Comparison of ENCODE assay signal across 28 cellular contexts in the genomic region with DNA sequence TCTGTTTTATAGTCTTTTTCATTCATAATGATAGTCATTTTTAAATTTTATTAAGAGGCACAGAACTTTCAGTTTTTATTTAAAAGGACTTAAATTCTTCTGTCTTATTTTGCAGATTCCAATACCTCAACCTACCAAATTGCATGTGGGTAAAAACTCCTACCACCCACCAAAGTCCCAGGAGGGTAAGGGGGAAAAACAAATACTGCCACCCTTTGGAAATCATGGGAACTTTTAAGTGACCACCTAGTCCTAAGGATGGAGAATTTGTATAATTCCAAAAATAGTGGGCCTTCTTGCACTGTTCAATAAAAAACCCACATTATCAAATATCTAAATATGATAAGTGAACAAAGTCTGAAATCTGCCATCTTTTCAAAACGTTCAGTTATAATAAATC. TPM values are rescaled to one million over a fixed set of nuclear protein-coding genes. Genes with fewer than 3 reads are reported as not detected.
A peak's percentile ranks its signal among the peaks of the same experiment; 100 is the strongest.
DNase-seq lines count a peak whose midpoint lies in the region; ATAC-seq and TF ChIP-seq lines count a peak whose summit lies in the region.
"Had no signal": no experiment of that assay in that cellular context is flagged by ENCODE, and none has a peak within 500 bp of the region (broad histone marks: within the 10 kb centered on the region; RNA-seq: fewer than 3 reads in every experiment).

No MANE protein-coding gene starts in this region.

- H4K20me1 ChIP-seq in DND-41 (ENCODE audit: insufficient read depth, low read length), result peaks cover 12% of the 10 kb centered on the region; the same call in 1 of the 2 replicates
- peaks cover 14% of the 10 kb centered on the region; the same call in 1 of the 2 replicates for H4K20me1 ChIP-seq in OCI-LY3 (ENCODE audit: insufficient read depth, low read length)
- H4K20me1 ChIP-seq in osteoblast (ENCODE audit: insufficient read depth, low read length), result peaks cover 5% of the 10 kb centered on the region

- peaks cover 36% of the 10 kb centered on the region for H3K36me3 ChIP-seq in DND-41 (ENCODE audit: insufficient read depth, low read length)
- H3K36me3 ChIP-seq in OCI-LY3 (replicated peaks; ENCODE audit: low read depth, low read length), result peaks cover 27% of the 10 kb centered on the region
- peaks cover 25% of the 10 kb centered on the region for H3K36me3 ChIP-seq in osteoblast (ENCODE audit: insufficient read depth, low read length)
- peaks cover 0 to 8% of the 10 kb centered on the region in 2 donors for H3K36me3 ChIP-seq in body of pancreas (replicated peaks in 1 of 2; ENCODE audit: insufficient read depth in 1 of 2, low read depth in 2 of 2)
- H3K36me3 ChIP-seq: ovary had no signal

- H3K4me2 ChIP-seq in DND-41 (ENCODE audit: insufficient read depth, low read length) (no peak overlapping the region), OCI-LY3 (ENCODE audit: low read length) (no peak overlapping the region), osteoblast (ENCODE audit: insufficient read depth, low read length) (no peak overlapping the region)
- H3K4me2 ChIP-seq: hepatocyte had no signal

- TF ChIP-seq CTCF in DND-41 (IDR thresholded peaks at IDR 0.05; ENCODE audit: borderline replicate concordance, extremely low read depth, low read length, poor library complexity, severe bottlenecking) (peak; percentile 31), OCI-LY3 (IDR thresholded peaks at IDR 0.05; ENCODE audit: low read depth, low read length) (peak; percentile 18; the same call in 1 of the 2 replicates), choroid plexus epithelial cell (conservative IDR thresholded peaks at IDR 0.05; ENCODE audit: low read depth, low read length) (peak; percentile 21), osteoblast (IDR thresholded peaks at IDR 0.05; ENCODE audit: extremely low read depth, low read depth, low read length) (peak; percentile 20), body of pancreas (IDR thresholded peaks at IDR 0.05) (no peak)

- no peak overlapping the region for H3K9ac ChIP-seq in DND-41 (ENCODE audit: low read depth, low read length)
- no peak overlapping the region for H3K9ac ChIP-seq in OCI-LY3 (ENCODE audit: low read length)

- 21 to 27% methylated on average over 1 of the region's 1 CpG for WGBS in body of pancreas, 2 donors

- H3K27me3 ChIP-seq in DND-41 (ENCODE audit: insufficient read depth, low read length, poor library complexity) (no peaks in the 10 kb centered on the region), OCI-LY3 (ENCODE audit: low read depth, low read length) (no peaks in the 10 kb centered on the region), osteoblast (ENCODE audit: insufficient read depth, low read length) (no peaks in the 10 kb centered on the region), body of pancreas (no peaks in the 10 kb centered on the region)
- H3K27me3 ChIP-seq: ascending aorta, hepatocyte, ovary had no signal

- TF ChIP-seq POLR2A in body of pancreas (IDR thresholded peaks at IDR 0.05), result no peak

- intact Hi-C loops in head of caudate nucleus (cut with DNase I) (no loop called here), body of pancreas (cut with DNase I) (no loop called here)

- H3K4me1 ChIP-seq in DND-41 (ENCODE audit: insufficient read depth, low read length) (no peaks in the 10 kb centered on the region; the same call in 1 of the 2 replicates), OCI-LY3 (ENCODE audit: low read length) (peaks cover 14% of the 10 kb centered on the region), osteoblast (ENCODE audit: insufficient read depth, low read length) (no peaks in the 10 kb centered on the region), body of pancreas (no peaks in the 10 kb centered on the region)
- H3K4me1 ChIP-seq: ascending aorta had no signal

- no peaks in the 10 kb centered on the region for H3K9me3 ChIP-seq in DND-41 (ENCODE audit: insufficient read depth, low read length, severe bottlenecking)
- no peaks in the 10 kb centered on the region for H3K9me3 ChIP-seq in OCI-LY3 (ENCODE audit: insufficient read depth, low read length)
- H3K9me3 ChIP-seq in osteoblast (ENCODE audit: low read depth, low read length), result no peaks in the 10 kb centered on the region
- no peaks in the 10 kb centered on the region for H3K9me3 ChIP-seq in body of pancreas
- H3K9me3 ChIP-seq: ascending aorta, ovary had no signal

- H3K4me3 ChIP-seq in DND-41 (ENCODE audit: low read depth in 1 of 2, low read length in 2 of 2) (no peak overlapping the region), OCI-LY3 (ENCODE audit: low read length) (no peak overlapping the region), choroid plexus epithelial cell (ENCODE audit: low read depth, low read length) (no peak overlapping the region), osteoblast (ENCODE audit: insufficient read depth, low read length) (no peak overlapping the region), body of pancreas (no peak overlapping the region)
- H3K4me3 ChIP-seq: ascending aorta, hepatocyte, ovary had no signal

- H2AFZ ChIP-seq in DND-41 (ENCODE audit: low read depth, low read length) (no peak overlapping the region), OCI-LY3 (ENCODE audit: low read depth, low read length) (no peak overlapping the region), osteoblast (ENCODE audit: low read length) (no peak overlapping the region)
- H2AFZ ChIP-seq: hepatocyte had no signal

- no peak for ATAC-seq in DND-41 (ENCODE audit: insufficient read depth, low read depth)
- ATAC-seq in body of pancreas, result no peak
- ATAC-seq: left ventricle myocardium superior; naive thymus-derived CD4-positive, alpha-beta T cell; right cardiac atrium had no signal

- H3K27ac ChIP-seq in DND-41 (ENCODE audit: low read length), result no peak overlapping the region
- no peak overlapping the region for H3K27ac ChIP-seq in OCI-LY3 (ENCODE audit: low read length)
- no peak overlapping the region for H3K27ac ChIP-seq in osteoblast (ENCODE audit: low read depth, low read length)
- no peak overlapping the region for H3K27ac ChIP-seq in body of pancreas
- H3K27ac ChIP-seq: ascending aorta, hepatocyte, ovary had no signal

- no peak for DNase-seq in DND-41
- DNase-seq in choroid plexus epithelial cell (ENCODE audit: low read depth), result no peak
- DNase-seq in osteoblast (ENCODE audit: insufficient read length, low spot score, missing footprints), result no peak
- no peak for DNase-seq in head of caudate nucleus
- no peak for DNase-seq in stimulated activated CD4-positive, alpha-beta T cell treated with anti-CD3 and anti-CD28 coated beads, Interleukin-2, amount 100 ng/mL, for 24 hours
- DNase-seq in NCI-H446 treated with DMSO at 0.1 percent for 48 hours (lab: John Stamatoyannopoulos, UW), result no peak
- DNase-seq in body of pancreas, result no peak
- DNase-seq: activated CD4-positive, alpha-beta memory T cell treated with anti-CD3 and anti-CD28 coated beads for 36 hours; activated effector memory CD4-positive, alpha-beta T cell treated with Interleukin-2 at 50 U/mL for 16 hours; activated naive CD8-positive, alpha-beta T cell treated with anti-CD3 and anti-CD28 coated beads for 36 hours; activated T-cell treated with anti-CD3 and anti-CD28 coated beads for 4 hours; CD4-positive, CD25-positive, alpha-beta regulatory T cell; cerebellar nuclear complex; DMS 273 treated with DMSO at 0.1 percent for 48 hours; foreskin melanocyte; KG1; left ventricle myocardium superior; MV-4-11; naive thymus-derived CD4-positive, alpha-beta T cell; NCI-H1694 treated with DMSO at 0.1 percent for 48 hours; ovary; right cardiac atrium; SHP77 treated with DMSO at 0.1 percent for 48 hours had no signal

- H3K79me2 ChIP-seq in DND-41 (ENCODE audit: insufficient read depth, low read length) (peaks cover 57% of the 10 kb centered on the region), OCI-LY3 (ENCODE audit: low read length) (peaks cover 51% of the 10 kb centered on the region), osteoblast (ENCODE audit: insufficient read depth, low read length) (peaks cover 75% of the 10 kb centered on the region)

RNA-seq across cellular contexts. Expression of a gene that starts 9.7 kb away (rescaled TPM):
- total RNA-seq in osteoblast (53.6 and 60.1 TPM in 2 replicates), body of pancreas (10 to 100 TPM; 43.3 to 51.4 TPM)

RNA-seq across cellular contexts. Expression of a gene that starts 49.2 kb away (rescaled TPM):
- 25.7 and 28.6 TPM in 2 replicates for total RNA-seq in osteoblast
- 10 to 100 TPM; 20.5 to 48.1 TPM for total RNA-seq in body of pancreas

RNA-seq across cellular contexts. Expression of a gene that starts 50.7 kb away (rescaled TPM):
- total RNA-seq in osteoblast (39.4 and 42.1 TPM in 2 replicates), body of pancreas (10 to 100 TPM; 35.3 to 46.7 TPM)

RNA-seq across cellular contexts. Expression of a gene that starts 55.7 kb away (rescaled TPM):
- total RNA-seq in osteoblast (not detected in 2 replicates), body of pancreas (not detected)
- total RNA-seq: activated CD4-positive, alpha-beta memory T cell treated with anti-CD3 and anti-CD28 coated beads for 36 hours; ascending aorta; CD4-positive, CD25-positive, alpha-beta regulatory T cell; hepatocyte; HT1080; left ventricle myocardium superior; mesothelial cell of epicardium; naive thymus-derived CD4-positive, alpha-beta T cell; ovary; right cardiac atrium had no signal

Comparison
In these comparisons a context has a peak if more than half of its experiments do, and no peak if none do; other contexts are left out.
1. CTCF ChIP-seq: peak in DND-41 (single experiment), OCI-LY3 (single experiment), choroid plexus epithelial cell (single experiment) and osteoblast (single experiment); none in body of pancreas (0 of 7).